1 cellular context compared by ENCODE assay signal in genomic region chr2:231212329-231212845, GRCh38.
TF ChIP-seq lines count a peak whose summit lies in the region.

No MANE protein-coding gene starts in this region.

TF ChIP-seq in WTC11, 78 proteins besides CTCF, POLR2A, EP300 and RAD21 (continued from another document):
- no peak for TF ChIP-seq CDX4 (CRISPR knock-in tag; IDR thresholded peaks at IDR 0.05; ENCODE audit: borderline replicate concordance)
